ENCODE assay signal across 8 cellular contexts in genomic region chr11:120334894-120335462, GRCh38. TPM values are rescaled to one million over a fixed set of nuclear protein-coding genes. Genes with fewer than 3 reads are reported as not detected.
DNase-seq lines count a peak whose midpoint lies in the region; ATAC-seq and TF ChIP-seq lines count a peak whose summit lies in the region.

No MANE protein-coding gene starts in this region.

- intact Hi-C loops in A673 (cut with micrococcal nuclease; ENCODE audit: unreplicated experiment) = loop anchor here (5.0 to 10.0 kb wide), 4 partner anchors 67 to 620 kb away; no protein-coding TSS in a partner anchor

- in situ Hi-C loops in GM13977 (cut with MboI; ENCODE audit: low pct_unique_long_range_greater_than_20kb, low sequenced_read_pairs, unreplicated experiment) (no loop called here), T47D (cut with HindIII; ENCODE audit: low pct_unique_long_range_greater_than_20kb, low sequenced_read_pairs) (no loop called here)

- H3K9me3 ChIP-seq in A673 (ENCODE audit: low read depth, low read length, poor library complexity, severe bottlenecking) (no peaks in the 10 kb centered on the region), skeletal muscle tissue (ENCODE audit: control insufficient read depth in 3 of 3, low read length in 3 of 3) (no peaks in the 10 kb centered on the region)

- BruUV-seq in A673 (replicated peaks; lab: Mats Ljungman, UMichigan) = no TSS peak

- H3K9ac ChIP-seq in skeletal muscle tissue (ENCODE audit: low read depth in 1 of 3, low read length in 3 of 3) = peak overlapping the region; percentile 81 to 95 (median 92)

- H3K27ac ChIP-seq in A673 (ENCODE audit: low read depth, low read length, poor library complexity, severe bottlenecking) = peak overlapping the region; percentile 86
- peak overlapping the region; percentile 92 for H3K27ac ChIP-seq in skeletal muscle tissue (ENCODE audit: low read depth, low read length)

- H3K4me1 ChIP-seq in A673 (ENCODE audit: insufficient read depth, low read length, poor library complexity, severe bottlenecking) (peaks cover 31% of the 10 kb centered on the region), skeletal muscle tissue (ENCODE audit: control insufficient read depth in 3 of 3, insufficient read depth in 3 of 3, low read length in 3 of 3) (peaks cover 8 to 23% (median 14%) of the 10 kb centered on the region in 3 donors)

- CTCF ChIA-PET in A673 (lab: Charles Lee) = interaction anchor here (0.6 to 1.0 kb wide), 5 partner anchors 94 to 1000 kb away, joined by 3 to 6 read pairs (median 4); no protein-coding TSS in a partner anchor

- TF ChIP-seq CTCF in A673 (conservative IDR thresholded peaks at IDR 0.05; ENCODE audit: low read depth, low read length) (peak; percentile 76), GM13977 (IDR thresholded peaks at IDR 0.05; ENCODE audit: extremely low read depth, insufficient read depth, missing control alignments) (peak; percentile 70)

- H3K36me3 ChIP-seq in A673 (ENCODE audit: insufficient read depth, low read length, poor library complexity, severe bottlenecking) (peaks cover 12% of the 10 kb centered on the region), skeletal muscle tissue (ENCODE audit: control insufficient read depth in 3 of 3, insufficient read depth in 3 of 3, low read length in 3 of 3) (peaks cover 0 to 5% (median 4%) of the 10 kb centered on the region in 3 donors)

- H3K27me3 ChIP-seq in A673 (replicated peaks; ENCODE audit: insufficient read depth, low read depth, low read length, poor library complexity) = no peaks in the 10 kb centered on the region
- no peaks in the 10 kb centered on the region for H3K27me3 ChIP-seq in skeletal muscle tissue (ENCODE audit: control insufficient read depth in 3 of 3, insufficient read depth in 3 of 3, low read length in 3 of 3)

- H3K4me3 ChIP-seq in A673 (ENCODE audit: low read depth, low read length, poor library complexity, severe bottlenecking) (peak overlapping the region; percentile 75), skeletal muscle tissue (ENCODE audit: low read length in 3 of 3) (peak overlapping the region; percentile 73 to 83 (median 79))

- ATAC-seq in HG03457 (IDR thresholded peaks at IDR 0.05; ENCODE audit: unreplicated experiment) = no peak

- DNase-seq in A673 (ENCODE audit: low spot score) (peak; percentile 91), GM13977 (ENCODE audit: low spot score) (peak; percentile 77), NCI-H187 (lab: John Stamatoyannopoulos, UW) (peak; percentile 38 to 56), T-helper 1 cell (peak in 4 of 5 donors; percentile 19 to 68 (median 54)), T47D (ENCODE audit: low read depth in 1 of 2, low spot score in 1 of 2) (peak; percentile 81 to 92), iPS-NIHi11 (ENCODE audit: low spot score) (peak; percentile 49)

- POLR2A ChIA-PET in A673 (lab: Charles Lee; ENCODE audit: low non-redundant PET) = interaction anchor here (0.6 to 0.7 kb wide), 2 partner anchors 11 to 466 kb away, joined by 7 to 9 read pairs; no protein-coding TSS in a partner anchor

RNA-seq across cellular contexts. Expression of gene ARHGEF12, which starts 1.2 kb away (rescaled TPM):
- total RNA-seq in A673 (2021) (122 and 132 TPM in 2 replicates), skeletal muscle tissue (59.5 TPM)

RNA-seq across cellular contexts. Expression of gene TLCD5, which starts 9.9 kb away (rescaled TPM):
- 11.1 and 13.4 TPM in 2 replicates for total RNA-seq in A673 (2021)
- total RNA-seq in skeletal muscle tissue = 5.2 TPM
